ENCODE assay signal across 15 cellular contexts in the genomic region with DNA sequence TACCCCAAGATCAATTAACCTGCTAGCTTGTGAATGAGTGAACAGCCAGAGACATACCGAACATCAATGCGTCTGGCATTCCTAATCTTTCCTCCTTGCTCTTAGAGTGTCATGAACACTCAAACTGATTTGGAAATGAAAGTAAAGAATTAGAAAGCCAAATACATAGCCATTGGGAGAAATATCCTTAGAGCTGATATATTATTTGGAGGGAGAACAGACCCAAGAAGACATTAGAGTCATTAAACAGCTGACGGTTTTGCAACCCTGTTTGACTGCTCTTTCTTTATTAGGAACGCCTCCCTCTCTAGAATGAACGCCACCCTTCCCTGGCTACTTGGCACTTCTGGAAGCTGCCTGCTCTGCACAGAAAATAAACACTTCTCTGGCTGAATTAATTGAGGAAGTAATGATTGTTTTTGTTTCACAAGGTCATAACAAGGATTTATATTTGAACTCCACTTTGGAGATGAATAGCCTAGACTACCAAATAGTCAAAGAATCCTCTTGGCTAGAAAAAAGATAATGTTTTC. TPM values are rescaled to one million over a fixed set of nuclear protein-coding genes. Genes with fewer than 3 reads are reported as not detected.
DNase-seq lines count a peak whose midpoint lies in the region; TF ChIP-seq lines count a peak whose summit lies in the region.
"Had no signal": no experiment of that assay in that cellular context is flagged by ENCODE, and none has a peak within 500 bp of the region (broad histone marks: within the 10 kb centered on the region; RNA-seq: fewer than 3 reads in every experiment).

No MANE protein-coding gene starts in this region.

- DNase-seq in NCI-H1105 (lab: John Stamatoyannopoulos, UW), result peak; percentile 6
- no peak for DNase-seq in dorsolateral prefrontal cortex
- DNase-seq in medulla oblongata (ENCODE audit: extremely low spot score), result peak; percentile 88
- no peak for DNase-seq in stimulated activated CD4-positive, alpha-beta T cell treated with anti-CD3 and anti-CD28 coated beads, Interleukin-1b, Interleukin-23, amount 100 ng/mL, for 48 hours
- no peak for DNase-seq in activated CD4-positive, alpha-beta T cell treated with anti-CD3 and anti-CD28 coated beads for 48 hours
- no peak for DNase-seq in middle frontal gyrus (ENCODE audit: extremely low spot score, low spot score)
- DNase-seq: activated CD8-positive, alpha-beta memory T cell treated with anti-CD3 and anti-CD28 coated beads, Interleukin-2, amount 10 ng/mL, durations not matched to agents 7 days and 5 days; activated naive CD4-positive, alpha-beta T cell treated with anti-CD3 and anti-CD28 coated beads, Interleukin-2, amount 50 U/mL, for 16 hours; CD4-positive, alpha-beta T cell; Kasumi-1; mammary epithelial cell; stimulated activated CD4-positive, alpha-beta T cell treated with anti-CD3 and anti-CD28 coated beads, Interleukin-2, amount 100 ng/mL, for 48 hours had no signal

- H3K27me3 ChIP-seq in dorsolateral prefrontal cortex, result no peaks in the 10 kb centered on the region

- peak overlapping the region; percentile 39 to 93 (median 83) for H3K27ac ChIP-seq in dorsolateral prefrontal cortex
- peak overlapping the region; percentile 41 for H3K27ac ChIP-seq in temporal lobe (ENCODE audit: low read depth, low read length)
- H3K27ac ChIP-seq: epithelial cell of prostate had no signal

- intact Hi-C loops in dorsolateral prefrontal cortex (cut with DNase I), result no loop called here

- H3K4me3 ChIP-seq in dorsolateral prefrontal cortex, result peak overlapping the region in 55 of 59 donors; percentile 1 to 61 (median 35)
- H3K4me3 ChIP-seq: HAP-1 had no signal

- no peak for TF ChIP-seq CTCF in dorsolateral prefrontal cortex (IDR thresholded peaks at IDR 0.05 in 54 of 56, conservative IDR thresholded peaks at IDR 0.05 in 2 of 56; ENCODE audit: low read depth in 1 of 56, partially characterized antibody in 56 of 56)

RNA-seq across cellular contexts. Expression of gene CTTNBP2, which starts 42.8 kb away (rescaled TPM):
- total RNA-seq in dorsolateral prefrontal cortex (100 to 1,000 TPM in 1 of 120 experiments, 10 to 100 TPM in 119; 32.0 to 119 (median 57.5) TPM), temporal lobe (52.9 TPM)
- total RNA-seq: activated CD8-positive, alpha-beta memory T cell treated with anti-CD3 and anti-CD28 coated beads, Interleukin-2, amount 10 ng/mL, durations not matched to agents 7 days and 5 days; CD4-positive, alpha-beta T cell had no signal

Comparison
In these comparisons a context has a peak if more than half of its experiments do, and no peak if none do; other contexts are left out.
1. DNase-seq: peak in NCI-H1105 (single experiment) and medulla oblongata (single experiment); none in dorsolateral prefrontal cortex (0 of 10), stimulated activated CD4-positive, alpha-beta T cell treated with anti-CD3 and anti-CD28 coated beads, Interleukin-1b, Interleukin-23, amount 100 ng/mL, for 48 hours (single experiment), activated CD4-positive, alpha-beta T cell treated with anti-CD3 and anti-CD28 coated beads for 48 hours (single experiment) and middle frontal gyrus (single experiment).